ENCODE assay signal across 18 cellular contexts in the genomic region with DNA sequence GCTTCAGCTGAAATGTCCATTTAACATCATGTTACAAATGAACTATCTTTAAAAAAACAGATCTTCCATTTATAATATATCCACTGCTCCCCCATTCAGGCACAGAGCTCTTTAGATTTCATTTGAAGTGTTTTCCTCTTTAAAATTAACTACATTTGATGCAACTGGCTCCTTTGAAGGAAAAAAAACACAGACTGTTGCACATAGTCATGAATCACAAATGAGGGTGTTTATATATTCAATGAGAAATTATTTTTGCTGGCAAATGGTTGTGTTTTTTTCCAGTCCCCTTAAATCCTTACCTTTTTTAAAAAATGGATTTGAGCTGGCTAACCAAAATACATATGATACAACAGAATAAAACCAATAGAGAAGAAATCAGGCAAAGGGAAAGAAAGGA.
DNase-seq lines count a peak whose midpoint lies in the region; ATAC-seq and TF ChIP-seq lines count a peak whose summit lies in the region.
"Had no signal": no experiment of that assay in that cellular context is flagged by ENCODE, and none has a peak within 500 bp of the region (broad histone marks: within the 10 kb centered on the region; RNA-seq: fewer than 3 reads in every experiment).

No MANE protein-coding gene starts in this region.

- peaks cover 1 to 4% of the 10 kb centered on the region in 2 donors for H3K36me3 Mint-ChIP-seq in activated T-cell treated with anti-CD3 and anti-CD28 coated beads, Interleukin-2, amount 50 U/mL, for 72 hours (ENCODE audit: insufficient read depth in 2 of 2)
- H3K36me3 Mint-ChIP-seq: CD8-positive, alpha-beta T cell had no signal

- H3K4me1 Mint-ChIP-seq in activated T-cell treated with anti-CD3 and anti-CD28 coated beads, Interleukin-2, amount 50 U/mL, for 72 hours (ENCODE audit: low read depth) = no peaks in the 10 kb centered on the region
- H3K4me1 Mint-ChIP-seq: B cell had no signal

- H3K27ac Mint-ChIP-seq in activated T-cell treated with anti-CD3 and anti-CD28 coated beads, Interleukin-2, amount 50 U/mL, for 72 hours = peak overlapping the region; percentile 56
- H3K27ac Mint-ChIP-seq: B cell; CD4-positive, alpha-beta T cell; CD8-positive, alpha-beta T cell had no signal

- H3K27ac ChIP-seq in osteoblast (ENCODE audit: low read depth, low read length) = no peak overlapping the region
- H3K27ac ChIP-seq: 22Rv1; A549; BLaER1 treated with 17β-estradiol and CSF1 and Interleukin-3, amounts not matched to agents 10 nM and 100 nM; C4-2B had no signal

- H3K27me3 ChIP-seq in osteoblast (ENCODE audit: insufficient read depth, low read length) = no peaks in the 10 kb centered on the region
- H3K27me3 ChIP-seq: BLaER1 treated with 17β-estradiol and CSF1 and Interleukin-3, amounts not matched to agents 10 nM and 100 nM had no signal

- H3K9me3 Mint-ChIP-seq in activated T-cell treated with anti-CD3 and anti-CD28 coated beads, Interleukin-2, amount 50 U/mL, for 72 hours = peaks cover 10 to 14% of the 10 kb centered on the region in 2 donors

- no peak overlapping the region for H3K4me2 ChIP-seq in osteoblast (ENCODE audit: insufficient read depth, low read length)
- H3K4me2 ChIP-seq: A549; BLaER1 treated with 17β-estradiol and CSF1 and Interleukin-3, amounts not matched to agents 10 nM and 100 nM had no signal

- no peak overlapping the region for H2AFZ ChIP-seq in osteoblast (ENCODE audit: low read length)

- no peak overlapping the region for H3K4me3 Mint-ChIP-seq in activated T-cell treated with anti-CD3 and anti-CD28 coated beads, Interleukin-2, amount 50 U/mL, for 72 hours
- H3K4me3 Mint-ChIP-seq: B cell; CD4-positive, alpha-beta T cell; CD8-positive, alpha-beta T cell had no signal

- H4K20me1 ChIP-seq in osteoblast (ENCODE audit: insufficient read depth, low read length) = peaks cover 16% of the 10 kb centered on the region
- H4K20me1 ChIP-seq: BLaER1 treated with 17β-estradiol and CSF1 and Interleukin-3, amounts not matched to agents 10 nM and 100 nM had no signal

- H3K27me3 Mint-ChIP-seq in activated T-cell treated with anti-CD3 and anti-CD28 coated beads, Interleukin-2, amount 50 U/mL, for 72 hours (ENCODE audit: low read depth) = no peaks in the 10 kb centered on the region
- H3K27me3 Mint-ChIP-seq: B cell; CD4-positive, alpha-beta T cell had no signal

- H3K36me3 ChIP-seq in osteoblast (ENCODE audit: insufficient read depth, low read length) = no peaks in the 10 kb centered on the region
- H3K36me3 ChIP-seq: BLaER1 treated with 17β-estradiol and CSF1 and Interleukin-3, amounts not matched to agents 10 nM and 100 nM had no signal

- no peak for ATAC-seq in activated T-cell treated with anti-CD3 and anti-CD28 coated beads, Interleukin-2, amount 50 U/mL, for 72 hours (replicated peaks in 1 of 2)
- ATAC-seq in GM21423 (IDR thresholded peaks at IDR 0.05; ENCODE audit: unreplicated experiment) = no peak
- ATAC-seq: A549; CD8-positive, alpha-beta T cell had no signal

- H3K4me1 ChIP-seq in osteoblast (ENCODE audit: insufficient read depth, low read length) = peaks cover 9% of the 10 kb centered on the region
- H3K4me1 ChIP-seq: A549; BLaER1 treated with 17β-estradiol and CSF1 and Interleukin-3, amounts not matched to agents 10 nM and 100 nM; Caco-2 had no signal

- peaks cover 8% of the 10 kb centered on the region for H3K79me2 ChIP-seq in osteoblast (ENCODE audit: insufficient read depth, low read length)

- DNase-seq in activated T-cell treated with anti-CD3 and anti-CD28 coated beads, Interleukin-2, amount 50 U/mL, for 72 hours = no peak
- DNase-seq in activated T-cell treated with anti-CD3 and anti-CD28 coated beads for 4 hours (no peak), fibroblast of peridontal ligament (ENCODE audit: extremely low read depth) (peak; percentile 19), osteoblast (ENCODE audit: insufficient read length, low spot score, missing footprints) (peak; percentile 4), NCI-H1092 treated with DMSO at 0.1 percent for 48 hours (lab: John Stamatoyannopoulos, UW) (no peak)
- DNase-seq: AML-193; Caco-2; Calu3; CD4-positive, alpha-beta T cell; CD8-positive, alpha-beta T cell; DMS79 treated with DMSO at 0.1 percent for 48 hours; GF-D8 had no signal

- no peaks in the 10 kb centered on the region for H3K9me3 ChIP-seq in osteoblast (ENCODE audit: low read depth, low read length)
- H3K9me3 ChIP-seq: A549, Caco-2 had no signal

- no peak for TF ChIP-seq CTCF in osteoblast (IDR thresholded peaks at IDR 0.05; ENCODE audit: extremely low read depth, low read depth, low read length)

- H3K4me3 ChIP-seq in osteoblast (ENCODE audit: insufficient read depth, low read length) = no peak overlapping the region
- H3K4me3 ChIP-seq: A549; BLaER1 treated with 17β-estradiol and CSF1 and Interleukin-3, amounts not matched to agents 10 nM and 100 nM had no signal

Comparison
In these comparisons a context has a peak if more than half of its experiments do, and no peak if none do; other contexts are left out.
1. DNase-seq: peak in fibroblast of peridontal ligament (single experiment) and osteoblast (single experiment); none in activated T-cell treated with anti-CD3 and anti-CD28 coated beads, Interleukin-2, amount 50 U/mL, for 72 hours (0 of 2), activated T-cell treated with anti-CD3 and anti-CD28 coated beads for 4 hours (single experiment) and NCI-H1092 treated with DMSO at 0.1 percent for 48 hours (single experiment).